Comparison of ENCODE assay signal across 25 cellular contexts in the genomic region with DNA sequence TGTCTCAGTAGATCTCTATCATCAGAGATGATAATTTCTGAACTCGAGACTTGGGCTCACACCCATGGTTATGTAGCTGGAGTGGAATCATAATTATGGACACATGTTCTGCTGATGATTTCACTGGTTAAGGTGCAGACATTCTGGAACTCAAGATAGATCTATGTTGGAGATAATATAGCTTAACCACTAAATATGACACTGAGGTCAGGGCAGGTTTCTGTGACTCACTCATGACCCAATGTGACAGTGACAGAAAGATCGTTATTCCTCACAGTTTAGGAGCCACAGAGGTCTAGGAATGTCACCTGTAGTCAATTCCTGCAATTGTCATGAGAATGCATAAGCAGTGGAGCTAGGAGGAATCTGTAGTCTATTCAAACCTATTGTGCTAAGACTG.
A peak's percentile ranks its signal among the peaks of the same experiment; 100 is the strongest.
DNase-seq lines count a peak whose midpoint lies in the region; ATAC-seq and FAIRE-seq lines count a peak whose summit lies in the region.
"Had no signal": no experiment of that assay in that cellular context is flagged by ENCODE, and none has a peak within 500 bp of the region (broad histone marks: within the 10 kb centered on the region; RNA-seq: fewer than 3 reads in every experiment).

No MANE protein-coding gene starts in this region.

- no peaks in the 10 kb centered on the region for H3K36me3 ChIP-seq in small intestine (ENCODE audit: control insufficient read depth in 2 of 2, insufficient read depth in 2 of 2, low read length in 2 of 2)
- H3K36me3 ChIP-seq: lower lobe of right lung had no signal

- H3K4me3 ChIP-seq in small intestine (ENCODE audit: low read depth in 1 of 2, low read length in 2 of 2) = no peak overlapping the region
- H3K4me3 ChIP-seq: lower lobe of right lung, PC-9, skin epidermis had no signal

- H3K4me1 ChIP-seq in small intestine (ENCODE audit: control insufficient read depth in 2 of 2, insufficient read depth in 1 of 2, low read depth in 1 of 2, low read length in 1 of 2) = no peaks in the 10 kb centered on the region
- H3K4me1 ChIP-seq: lower lobe of right lung had no signal

- 39 to 53% (median 46%) methylated on average over 2 of the region's 2 CpGs for WGBS in small intestine, 3 donors

- H3K9me3 ChIP-seq in small intestine (ENCODE audit: control insufficient read depth, low read depth) = no peaks in the 10 kb centered on the region
- H3K9me3 ChIP-seq: lower lobe of right lung had no signal

- no peak for FAIRE-seq in small intestine (lab: Jason Lieb, UNC)

- in situ Hi-C loops in Caki2 (cut with HindIII; ENCODE audit: low pct_unique_long_range_greater_than_20kb, low sequenced_read_pairs) = no loop called here

- peak; percentile 35 for DNase-seq in Caki2 (ENCODE audit: low read depth)
- DNase-seq in HUDEP-2 (lab: John Stamatoyannopoulos, UW; ENCODE audit: unreplicated experiment in 76 of 76) = no peak
- no peak for DNase-seq in small intestine
- no peak for DNase-seq in germinal center (ENCODE audit: low spot score)
- DNase-seq: 8988T; activated CD4-positive, alpha-beta memory T cell treated with anti-CD3 and anti-CD28 coated beads, Interleukin-2, amount 10 ng/mL, durations not matched to agents 7 days and 5 days; activated effector memory CD4-positive, alpha-beta T cell treated with anti-CD3 and anti-CD28 coated beads, Interleukin-2, amount 50 U/mL, for 16 hours; CD4-positive, alpha-beta T cell; DMS 273 treated with DMSO at 0.1 percent for 48 hours; H9; islet precursor cell; lower lobe of right lung; NCI-H146; SIG-M5; stimulated activated CD4-positive, alpha-beta T cell treated with anti-CD3 and anti-CD28 coated beads, Interleukin-1b, Interleukin-23, amount 100 ng/mL, for 48 hours; substantia nigra; T-helper 1 cell had no signal

- H3K27me3 ChIP-seq in small intestine (ENCODE audit: control insufficient read depth in 2 of 2, insufficient read depth in 2 of 2, low read length in 2 of 2) = no peaks in the 10 kb centered on the region

- peak; percentile 58 for ATAC-seq in GM18868 (IDR thresholded peaks at IDR 0.05; ENCODE audit: unreplicated experiment)
- ATAC-seq in HG02870 (IDR thresholded peaks at IDR 0.05; ENCODE audit: unreplicated experiment) = peak; percentile 76
- ATAC-seq in HG03469 (IDR thresholded peaks at IDR 0.05; ENCODE audit: unreplicated experiment) = peak; percentile 46
- ATAC-seq in GM19395 (IDR thresholded peaks at IDR 0.05; ENCODE audit: unreplicated experiment) = no peak
- ATAC-seq: activated CD4-positive, CD25-positive, alpha-beta regulatory T cell treated with anti-CD3 and anti-CD28 coated beads, Interleukin-2, amount 50 U/mL, for 24 hours; lower lobe of right lung; stimulated activated effector memory CD8-positive, alpha-beta T cell treated with anti-CD3 and anti-CD28 coated beads, Interleukin-12 subunit alpha, Interleukin-12 subunit beta, amount 100 ng/mL, for 72 hours had no signal

- no peak overlapping the region for H3K27ac ChIP-seq in small intestine (ENCODE audit: low read depth in 1 of 2, low read length in 1 of 2)
- H3K27ac ChIP-seq: lower lobe of right lung, PC-9, skin epidermis had no signal
